In the genomic region with DNA sequence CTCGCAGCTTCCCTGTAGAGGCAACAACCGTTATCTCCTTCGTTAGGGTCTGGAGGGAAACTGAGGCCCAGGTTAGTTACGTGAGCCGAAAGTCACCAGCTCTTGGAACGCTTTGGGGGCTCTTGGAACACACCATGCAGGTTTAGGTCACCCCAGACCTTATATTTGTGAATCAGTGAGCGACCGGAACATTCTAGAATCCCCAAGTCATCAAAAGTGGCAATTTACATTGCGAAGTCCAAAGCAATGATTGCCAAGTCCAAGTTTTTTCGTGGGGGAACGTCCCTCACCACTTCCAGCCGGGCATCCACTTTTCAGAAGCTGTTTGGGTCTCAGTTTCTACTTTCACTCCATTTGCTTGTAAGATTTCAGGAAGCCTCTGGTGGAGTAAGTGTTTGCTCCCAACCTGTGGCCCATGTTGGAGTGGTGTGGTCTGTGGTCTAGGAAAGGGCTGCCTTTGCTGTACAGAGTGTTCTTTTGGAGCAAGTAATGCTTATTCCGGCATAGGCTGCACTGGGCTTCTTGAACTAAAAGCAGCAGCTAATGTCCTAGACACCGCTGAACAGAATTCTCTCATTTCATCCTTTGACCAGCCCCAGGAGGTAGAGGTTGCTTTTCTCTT, we compare ENCODE assay signal across 8 cellular contexts. TPM values are rescaled to one million over a fixed set of nuclear protein-coding genes. Genes with fewer than 3 reads are reported as not detected.
DNase-seq lines count a peak whose midpoint lies in the region; ATAC-seq, FAIRE-seq and TF ChIP-seq lines count a peak whose summit lies in the region.

No MANE protein-coding gene starts in this region.

- 41% methylated on average over 14 of the region's 14 CpGs for WGBS in HUES64
- WGBS in aorta, 2 donors, result 14% methylated on average over 14 of the region's 14 CpGs

- H3K27me3 Mint-ChIP-seq in mesothelial cell of epicardium (ENCODE audit: low read depth), result peaks cover 30% of the 10 kb centered on the region

- H3K36me3 ChIP-seq in A673 (ENCODE audit: insufficient read depth, low read length, poor library complexity, severe bottlenecking) (no peaks in the 10 kb centered on the region), HUES64 (ENCODE audit: insufficient read depth, low read length) (no peaks in the 10 kb centered on the region), bronchial epithelial cell (ENCODE audit: control insufficient read depth, insufficient read depth, low read length) (no peaks in the 10 kb centered on the region), aorta (ENCODE audit: control insufficient read depth in 1 of 2, insufficient read depth in 2 of 2, low read length in 1 of 2) (no peaks in the 10 kb centered on the region)

- H3K4me3 ChIP-seq in A673 (ENCODE audit: low read depth, low read length, poor library complexity, severe bottlenecking) (peak overlapping the region; percentile 44), HUES64 (ENCODE audit: low read length) (peak overlapping the region; percentile 46), bronchial epithelial cell (ENCODE audit: low read depth, low read length) (peak overlapping the region; percentile 60), aorta (ENCODE audit: low read length in 2 of 2) (peak overlapping the region; percentile 57 to 92)

- H3K9me3 ChIP-seq in A673 (ENCODE audit: low read depth, low read length, poor library complexity, severe bottlenecking) (peaks cover 4% of the 10 kb centered on the region), HUES64 (ENCODE audit: insufficient read depth, low read depth, low read length) (no peaks in the 10 kb centered on the region), aorta (ENCODE audit: control insufficient read depth, low read length) (no peaks in the 10 kb centered on the region)

- intact Hi-C loops in A673 (cut with micrococcal nuclease; ENCODE audit: unreplicated experiment) (loop anchor here (1.0 to 2.0 kb wide), 3 partner anchors 32 to 193 kb away; partner anchors contain the start of gene SPRY4), aorta (cut with DNase I) (loop anchor here (2.0 to 10.0 kb wide), 3 partner anchors 35 to 187 kb away; no protein-coding TSS in a partner anchor)

- CTCF ChIA-PET in A673 (lab: Charles Lee), result no interaction called here

- peak overlapping the region; percentile 66 for H3K4me3 Mint-ChIP-seq in mesothelial cell of epicardium

- FAIRE-seq in bronchial epithelial cell (lab: Jason Lieb, UNC), result no peak

- peak overlapping the region; percentile 93 for H3K27ac Mint-ChIP-seq in mesothelial cell of epicardium

- DNase-seq in A673 (ENCODE audit: low spot score) (no peak), bronchial epithelial cell (ENCODE audit: low read depth) (no peak), mesothelial cell of epicardium (ENCODE audit: low spot score in 2 of 2, unreplicated experiment in 2 of 2) (no peak), aorta (no peak), hippocampal formation (lab: John Stamatoyannopoulos, UW) (no peak), NCI-H2227 treated with DMSO at 0.1 percent for 48 hours (lab: John Stamatoyannopoulos, UW) (no peak)

- H3K4me1 ChIP-seq in A673 (ENCODE audit: insufficient read depth, low read length, poor library complexity, severe bottlenecking), result peaks cover 66% of the 10 kb centered on the region
- peaks cover 39% of the 10 kb centered on the region for H3K4me1 ChIP-seq in HUES64 (ENCODE audit: insufficient read depth, low read length)
- H3K4me1 ChIP-seq in aorta (ENCODE audit: control insufficient read depth in 1 of 2, insufficient read depth in 2 of 2, low read length in 2 of 2), result peaks cover 0 to 1% of the 10 kb centered on the region in 2 donors

- H3K9me3 Mint-ChIP-seq in mesothelial cell of epicardium, result no peaks in the 10 kb centered on the region

- H3K27ac ChIP-seq in A673 (ENCODE audit: low read depth, low read length, poor library complexity, severe bottlenecking) (peak overlapping the region; percentile 99), HUES64 (ENCODE audit: low read depth, low read length) (peak overlapping the region; percentile 100), aorta (ENCODE audit: low read depth in 1 of 2, low read length in 2 of 2) (peak overlapping the region; percentile 92 to 97)

- POLR2A ChIA-PET in A673 (lab: Charles Lee; ENCODE audit: low non-redundant PET), result no interaction called here

- ATAC-seq in aorta (ENCODE audit: low FRiP score) (no peak), esophagus mucosa (no peak)

- no peak for TF ChIP-seq CTCF in A673 (conservative IDR thresholded peaks at IDR 0.05; ENCODE audit: low read depth, low read length)
- TF ChIP-seq CTCF in bronchial epithelial cell (IDR thresholded peaks at IDR 0.05; ENCODE audit: insufficient read depth, low read length, severe bottlenecking), result no peak
- TF ChIP-seq CTCF in mesothelial cell of epicardium (IDR thresholded peaks at IDR 0.05; ENCODE audit: unreplicated experiment), result no peak

- TSS peak; percentile 63 for BruUV-seq in A673 (replicated peaks; lab: Mats Ljungman, UMichigan)

- H3K36me3 Mint-ChIP-seq in mesothelial cell of epicardium, result no peaks in the 10 kb centered on the region

- H3K27me3 ChIP-seq in A673 (replicated peaks; ENCODE audit: insufficient read depth, low read depth, low read length, poor library complexity), result no peaks in the 10 kb centered on the region
- H3K27me3 ChIP-seq in HUES64 (ENCODE audit: insufficient read depth, low read length), result peaks cover 2% of the 10 kb centered on the region; the same call in 1 of the 2 replicates
- peaks cover 2% of the 10 kb centered on the region for H3K27me3 ChIP-seq in bronchial epithelial cell (ENCODE audit: control insufficient read depth, insufficient read depth, low read length)
- no peaks in the 10 kb centered on the region for H3K27me3 ChIP-seq in aorta (ENCODE audit: control insufficient read depth in 1 of 2, insufficient read depth in 2 of 2, low read length in 1 of 2)

- peak overlapping the region; percentile 84 for H3K9ac ChIP-seq in HUES64 (ENCODE audit: low read depth, low read length)

- H3K4me1 Mint-ChIP-seq in mesothelial cell of epicardium, result peaks cover 22% of the 10 kb centered on the region

RNA-seq across cellular contexts. Expression of gene SPRY4, which starts 32.8 kb away (rescaled TPM):
- total RNA-seq in A673 (2021), result 35.5 and 35.6 TPM in 2 replicates
- polyA plus RNA-seq in HUES64 (2013, experiment 1 of 2), result 64.4 TPM
- 80.8 TPM for polyA plus RNA-seq in HUES64 (2013, experiment 2 of 2)
- total RNA-seq in bronchial epithelial cell, result 0.51 and 1.3 TPM in 2 replicates
- 21.3 to 21.5 TPM (median 21.4 TPM) in 3 replicates for total RNA-seq in mesothelial cell of epicardium
- 10 to 100 TPM; 49.8 to 67.9 TPM for total RNA-seq in aorta
- polyA plus RNA-seq in aorta, result 10 to 100 TPM in 1 of 2 donors, 1 to 10 TPM in 1; 8.1 to 21.5 TPM
- 2.6 TPM for total RNA-seq in esophagus mucosa
